In the genomic region with DNA sequence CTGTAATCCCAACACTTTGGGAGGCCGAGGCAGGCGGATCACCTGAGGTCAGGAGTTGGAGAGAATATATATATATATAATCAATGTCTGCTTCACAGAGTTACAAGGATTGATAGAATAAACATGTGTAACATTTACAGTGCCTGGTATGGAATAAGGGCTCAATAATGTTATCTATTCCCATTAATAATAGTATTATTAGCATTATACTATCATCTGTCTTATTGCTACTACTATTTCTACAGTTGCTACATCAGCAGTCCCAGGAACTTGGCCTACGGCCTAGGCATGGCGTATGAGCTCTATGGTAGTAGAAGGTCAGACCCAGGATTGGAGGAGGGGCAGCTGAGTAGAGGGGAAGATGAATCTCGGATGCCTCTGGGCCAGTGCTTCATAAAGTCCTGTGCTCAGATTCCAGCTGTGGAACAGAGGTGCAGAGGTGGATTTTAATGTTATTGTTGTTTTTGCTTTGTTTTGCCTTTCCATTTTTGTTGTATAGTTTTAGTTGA, we compare ENCODE assay signal across 16 cellular contexts.
DNase-seq lines count a peak whose midpoint lies in the region; ATAC-seq and TF ChIP-seq lines count a peak whose summit lies in the region.
"Had no signal": no experiment of that assay in that cellular context is flagged by ENCODE, and none has a peak within 500 bp of the region (broad histone marks: within the 10 kb centered on the region; RNA-seq: fewer than 3 reads in every experiment).

No MANE protein-coding gene starts in this region.

- H3K27me3 ChIP-seq in SK-N-SH (ENCODE audit: insufficient read depth) (no peaks in the 10 kb centered on the region), mesenchymal stem cell (ENCODE audit: control insufficient read depth in 1 of 2, insufficient read depth in 1 of 2, low read length in 2 of 2) (no peaks in the 10 kb centered on the region), tibial nerve (no peaks in the 10 kb centered on the region)

- peak overlapping the region in 1 of 2 experiments; percentile 71 for H3K4ac ChIP-seq in mesenchymal stem cell (ENCODE audit: low read depth in 1 of 2, low read length in 2 of 2)

- no peaks in the 10 kb centered on the region for H4K20me1 ChIP-seq in SK-N-SH (ENCODE audit: insufficient read depth)

- H3K9me3 ChIP-seq in SK-N-SH (no peaks in the 10 kb centered on the region), mesenchymal stem cell (ENCODE audit: control insufficient read depth, low read length) (no peaks in the 10 kb centered on the region), tibial nerve (no peaks in the 10 kb centered on the region)

- TF ChIP-seq CTCF in SK-N-SH (IDR thresholded peaks at IDR 0.05) (no peak), fibroblast of mammary gland (conservative IDR thresholded peaks at IDR 0.05; ENCODE audit: control insufficient read depth, insufficient read depth, low read depth, low read length) (no peak), tibial nerve (IDR thresholded peaks at IDR 0.05) (no peak)

- POLR2A ChIA-PET in SK-N-SH (lab: Yijun Ruan, JAX) = interaction anchor here (0.7 kb wide), 1 partner anchor 14 kb away, joined by 3 read pairs; no protein-coding TSS in a partner anchor

- H3K79me2 ChIP-seq in SK-N-SH (ENCODE audit: insufficient read depth) = no peaks in the 10 kb centered on the region

- no peak overlapping the region for H2AK5ac ChIP-seq in mesenchymal stem cell (ENCODE audit: low read length, severe bottlenecking)

- TF ChIP-seq EP300 in SK-N-SH (IDR thresholded peaks at IDR 0.05; ENCODE audit: borderline replicate concordance in 1 of 2, low read depth in 1 of 2, low read length in 1 of 2) = no peak
- TF ChIP-seq EP300 in tibial nerve (IDR thresholded peaks at IDR 0.05) = peak in 1 of 2 donors; percentile 22

- peak overlapping the region; percentile 92 to 99; a peak in 2 of 4 replicates for H3K27ac ChIP-seq in SK-N-SH (ENCODE audit: low read depth in 2 of 2, low read length in 1 of 2)
- no peak overlapping the region for H3K27ac ChIP-seq in mesenchymal stem cell (ENCODE audit: low read length, poor library complexity, severe bottlenecking)
- H3K27ac ChIP-seq in tibial nerve = peak overlapping the region in 3 of 4 donors; percentile 36 to 87 (median 77)
- H3K27ac ChIP-seq: C4-2B, VCaP had no signal

- ATAC-seq in SK-N-SH treated with all-trans-retinoic acid at 6 μM for 48 hours (no peak), GM18858 (IDR thresholded peaks at IDR 0.05; ENCODE audit: unreplicated experiment) (no peak)
- ATAC-seq: naive thymus-derived CD4-positive, alpha-beta T cell had no signal

- H3K36me3 ChIP-seq in SK-N-SH (replicated peaks in 1 of 2; ENCODE audit: control insufficient read depth in 1 of 2, insufficient read depth in 2 of 2, low read length in 1 of 2) (no peaks in the 10 kb centered on the region), mesenchymal stem cell (ENCODE audit: control insufficient read depth in 1 of 2, insufficient read depth in 2 of 2, low read depth in 1 of 2, low read length in 2 of 2) (no peaks in the 10 kb centered on the region), tibial nerve (no peaks in the 10 kb centered on the region)

- H3F3A ChIP-seq in SK-N-SH (replicated peaks; ENCODE audit: insufficient read depth) = peaks cover 35% of the 10 kb centered on the region

- H3K9ac ChIP-seq in SK-N-SH (no peak overlapping the region), mesenchymal stem cell (ENCODE audit: low read length) (no peak overlapping the region)

- H3K23ac ChIP-seq in mesenchymal stem cell (ENCODE audit: low read length in 2 of 2) = no peak overlapping the region

- 91% methylated on average over 5 of the region's 5 CpGs for WGBS in SK-N-SH (ENCODE audit: low lambda C conversion rate)
- WGBS in mesenchymal stem cell = 80% methylated on average over 3 of the region's 5 CpGs
- WGBS in tibial nerve, 2 donors = 55 to 62% methylated on average over 5 of the region's 5 CpGs

- DNase-seq in SK-N-SH = no peak
- peak; percentile 51 for DNase-seq in fibroblast of mammary gland (ENCODE audit: low read depth)
- no peak for DNase-seq in mesenchymal stem cell
- DNase-seq in tibial nerve (ENCODE audit: low spot score in 2 of 2) = peak in 1 of 2 donors; percentile 46
- no peak for DNase-seq in C1 segment of cervical spinal cord (lab: John Stamatoyannopoulos, UW)
- DNase-seq in NCI-H2107 (lab: John Stamatoyannopoulos, UW) = no peak
- DNase-seq: 8988T; activated effector memory CD4-positive, alpha-beta T cell treated with anti-CD3 and anti-CD28 coated beads, Interleukin-2, amount 50 U/mL, for 16 hours; DMS79; hippocampal formation; naive thymus-derived CD4-positive, alpha-beta T cell; NCI-H2029 treated with DMSO at 0.1 percent for 48 hours had no signal

- H2BK12ac ChIP-seq in mesenchymal stem cell (ENCODE audit: low read length in 2 of 2) = peak overlapping the region; percentile 65 to 85

- H3K4me1 ChIP-seq in SK-N-SH (ENCODE audit: control insufficient read depth in 1 of 2, insufficient read depth in 2 of 2, low read depth in 1 of 2, low read length in 1 of 2) (peaks cover 21 to 37% of the 10 kb centered on the region in 2 experiments), mesenchymal stem cell (ENCODE audit: control insufficient read depth, insufficient read depth, low read depth, low read length) (peaks cover 3% of the 10 kb centered on the region), tibial nerve (peaks cover 0 to 64% (median 47%) of the 10 kb centered on the region in 4 donors)

- H2AFZ ChIP-seq in SK-N-SH (ENCODE audit: low read depth) (no peak overlapping the region), mesenchymal stem cell (ENCODE audit: low read depth, low read length) (no peak overlapping the region)

- H2BK120ac ChIP-seq in mesenchymal stem cell (ENCODE audit: low read depth, low read length) = peak overlapping the region; percentile 96

- H2BK5ac ChIP-seq in mesenchymal stem cell (ENCODE audit: low read depth, low read length, poor library complexity, severe bottlenecking) = no peak overlapping the region

- peak overlapping the region; percentile 60 for H4K8ac ChIP-seq in mesenchymal stem cell (ENCODE audit: low read length)

- no peak overlapping the region for H3K4me2 ChIP-seq in SK-N-SH
- H3K4me2 ChIP-seq in mesenchymal stem cell (ENCODE audit: low read length, poor library complexity, severe bottlenecking) = no peak overlapping the region

- H3K14ac ChIP-seq in mesenchymal stem cell (ENCODE audit: low read length in 2 of 2) = no peak overlapping the region

- H3K18ac ChIP-seq in mesenchymal stem cell (ENCODE audit: low read depth in 1 of 2, low read length in 2 of 2) = peak overlapping the region; percentile 88 to 90

- peak overlapping the region; percentile 34 for H4K91ac ChIP-seq in mesenchymal stem cell (ENCODE audit: low read length)

- H2BK15ac ChIP-seq in mesenchymal stem cell (ENCODE audit: low read depth, poor library complexity, severe bottlenecking) = peak overlapping the region; percentile 89

- H3K79me1 ChIP-seq in mesenchymal stem cell (replicated peaks; ENCODE audit: low read length, poor library complexity, severe bottlenecking) = no peaks in the 10 kb centered on the region

- H3K4me3 ChIP-seq in SK-N-SH (ENCODE audit: low read depth in 2 of 2, low read length in 1 of 2) (no peak overlapping the region), fibroblast of mammary gland (ENCODE audit: control insufficient read depth, low read depth, low read length) (no peak overlapping the region), mesenchymal stem cell (ENCODE audit: insufficient read depth in 1 of 2, low read depth in 1 of 2, low read length in 2 of 2) (no peak overlapping the region), tibial nerve (no peak overlapping the region)

- no peak for TF ChIP-seq POLR2A in tibial nerve (IDR thresholded peaks at IDR 0.05)

- CTCF ChIA-PET in SK-N-SH (lab: Yijun Ruan, JAX) = no interaction called here

- TF ChIP-seq RAD21 in SK-N-SH (IDR thresholded peaks at IDR 0.05; ENCODE audit: low read length) = no peak

- H3K9me2 ChIP-seq in SK-N-SH = no peaks in the 10 kb centered on the region

TF ChIP-seq in SK-N-SH treated with all-trans-retinoic acid at 6 μM for 48 hours, 23 proteins besides CTCF, POLR2A, EP300 and RAD21:
- TF ChIP-seq SNAI2 (CRISPR knock-in tag; IDR thresholded peaks at IDR 0.05) (no peak), ZC3H10 (CRISPR knock-in tag; IDR thresholded peaks at IDR 0.05) (no peak), OSR1 (CRISPR knock-in tag; IDR thresholded peaks at IDR 0.05) (no peak), RARB (CRISPR knock-in tag; IDR thresholded peaks at IDR 0.05) (no peak), ZNF565 (CRISPR knock-in tag; conservative IDR thresholded peaks at IDR 0.05; ENCODE audit: low read depth) (no peak), ARNTL (CRISPR knock-in tag; IDR thresholded peaks at IDR 0.05; ENCODE audit: borderline replicate concordance, low read depth) (no peak), ZNF8 (CRISPR knock-in tag; IDR thresholded peaks at IDR 0.05) (no peak)
- TF ChIP-seq, protein P1, sequence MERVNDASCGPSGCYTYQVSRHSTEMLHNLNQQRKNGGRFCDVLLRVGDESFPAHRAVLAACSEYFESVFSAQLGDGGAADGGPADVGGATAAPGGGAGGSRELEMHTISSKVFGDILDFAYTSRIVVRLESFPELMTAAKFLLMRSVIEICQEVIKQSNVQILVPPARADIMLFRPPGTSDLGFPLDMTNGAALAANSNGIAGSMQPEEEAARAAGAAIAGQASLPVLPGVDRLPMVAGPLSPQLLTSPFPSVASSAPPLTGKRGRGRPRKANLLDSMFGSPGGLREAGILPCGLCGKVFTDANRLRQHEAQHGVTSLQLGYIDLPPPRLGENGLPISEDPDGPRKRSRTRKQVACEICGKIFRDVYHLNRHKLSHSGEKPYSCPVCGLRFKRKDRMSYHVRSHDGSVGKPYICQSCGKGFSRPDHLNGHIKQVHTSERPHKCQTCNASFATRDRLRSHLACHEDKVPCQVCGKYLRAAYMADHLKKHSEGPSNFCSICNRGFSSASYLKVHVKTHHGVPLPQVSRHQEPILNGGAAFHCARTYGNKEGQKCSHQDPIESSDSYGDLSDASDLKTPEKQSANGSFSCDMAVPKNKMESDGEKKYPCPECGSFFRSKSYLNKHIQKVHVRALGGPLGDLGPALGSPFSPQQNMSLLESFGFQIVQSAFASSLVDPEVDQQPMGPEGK (CRISPR knock-in tag; IDR thresholded peaks at IDR 0.05; ENCODE audit: borderline replicate concordance) = no peak
